ENCODE assay signal across 18 cellular contexts in genomic region chr17:7058831-7059447, GRCh38. TPM values are rescaled to one million over a fixed set of nuclear protein-coding genes. Genes with fewer than 3 reads are reported as not detected.
DNase-seq lines count a peak whose midpoint lies in the region; ATAC-seq and TF ChIP-seq lines count a peak whose summit lies in the region.
"Had no signal": no experiment of that assay in that cellular context is flagged by ENCODE, and none has a peak within 500 bp of the region (broad histone marks: within the 10 kb centered on the region; RNA-seq: fewer than 3 reads in every experiment).

No MANE protein-coding gene starts in this region.

- no peaks in the 10 kb centered on the region for H3K27me3 ChIP-seq in ACC112 (ENCODE audit: insufficient read depth, low read length)

- peaks cover 32% of the 10 kb centered on the region for H3K4me1 ChIP-seq in ACC112 (ENCODE audit: control insufficient read depth, insufficient read depth, low read length, unreplicated experiment)

- DNase-seq in LHCN-M2 (ENCODE audit: low read depth) (peak; percentile 58), choroid plexus epithelial cell (ENCODE audit: low read depth) (peak; percentile 70), kidney tubule cell (ENCODE audit: low spot score) (peak; percentile 28), NCI-H345 treated with DMSO at 0.1 percent for 48 hours (lab: John Stamatoyannopoulos, UW; ENCODE audit: unreplicated experiment) (no peak), superior temporal gyrus (ENCODE audit: extremely low spot score) (no peak)
- DNase-seq: activated CD8-positive, alpha-beta T cell treated with anti-CD3 and anti-CD28 coated beads for 36 hours; effector memory CD4-positive, alpha-beta T cell; hippocampal formation; left cardiac atrium; nucleus accumbens; OCI-M1; right cardiac atrium; stimulated activated naive CD4-positive, alpha-beta T cell treated with Interleukin-2 at 50 U/mL for 16 hours; trophoblast cell had no signal

- H3K4me3 ChIP-seq in ACC112 (ENCODE audit: low read depth, low read length) (no peak overlapping the region), choroid plexus epithelial cell (ENCODE audit: low read depth, low read length) (no peak overlapping the region)

- ATAC-seq in HG02840 (IDR thresholded peaks at IDR 0.05; ENCODE audit: low FRiP score, unreplicated experiment): no peak
- ATAC-seq in GM21515 (IDR thresholded peaks at IDR 0.05; ENCODE audit: unreplicated experiment): no peak
- ATAC-seq: activated CD8-positive, alpha-beta T cell treated with anti-CD3 and anti-CD28 coated beads for 36 hours; left cardiac atrium had no signal

- peak overlapping the region; percentile 39 for H3K27ac ChIP-seq in ACC112 (ENCODE audit: low read depth, low read length)

- TF ChIP-seq CTCF in choroid plexus epithelial cell (conservative IDR thresholded peaks at IDR 0.05; ENCODE audit: low read depth, low read length): no peak

- no peaks in the 10 kb centered on the region for H3K79me2 ChIP-seq in ACC112 (ENCODE audit: control insufficient read depth, insufficient read depth, low read length, unreplicated experiment)

- no peak overlapping the region for H2AFZ ChIP-seq in ACC112 (ENCODE audit: low read length, unreplicated experiment)

- H3K36me3 ChIP-seq in ACC112 (ENCODE audit: insufficient read depth, low read length): no peaks in the 10 kb centered on the region

RNA-seq across cellular contexts. Expression of gene SLC16A11, which starts 15.0 kb away (rescaled TPM):
- 0.11 TPM in 1 of 2 replicates, not detected in the other for total RNA-seq in LHCN-M2 (2014; rRNA removed)
- 0.12 TPM for polyA plus RNA-seq in LHCN-M2 (2012)
- total RNA-seq: fibroblast of villous mesenchyme had no signal

RNA-seq across cellular contexts. Expression of gene CLEC10A, which starts 21.1 kb away (rescaled TPM):
- total RNA-seq in LHCN-M2 (2014; rRNA removed): not detected in 2 replicates
- not detected for polyA plus RNA-seq in LHCN-M2 (2012)
- total RNA-seq: activated CD8-positive, alpha-beta T cell treated with anti-CD3 and anti-CD28 coated beads for 36 hours; fibroblast of villous mesenchyme had no signal

RNA-seq across cellular contexts. Expression of gene SLC16A13, which starts 23.1 kb away (rescaled TPM):
- total RNA-seq in LHCN-M2 (2014; rRNA removed): 0.63 TPM in 1 of 2 replicates, not detected in the other
- polyA plus RNA-seq in LHCN-M2 (2012): 2.8 TPM

RNA-seq across cellular contexts. Expression of gene BCL6B, which starts 36.1 kb away (rescaled TPM):
- total RNA-seq in LHCN-M2 (2014; rRNA removed): not detected in 2 replicates
- polyA plus RNA-seq in LHCN-M2 (2012): not detected
- total RNA-seq: fibroblast of villous mesenchyme had no signal

RNA-seq across cellular contexts. Expression of gene RNASEK, which starts 46.5 kb away (rescaled TPM):
- total RNA-seq in LHCN-M2 (2014; rRNA removed): 161 and 204 TPM in 2 replicates
- polyA plus RNA-seq in LHCN-M2 (2012): 619 TPM

Comparison
In these comparisons a context has a peak if more than half of its experiments do, and no peak if none do; other contexts are left out.
1. DNase-seq: peak in LHCN-M2 (single experiment), choroid plexus epithelial cell (single experiment) and kidney tubule cell (single experiment); none in NCI-H345 treated with DMSO at 0.1 percent for 48 hours (single experiment) and superior temporal gyrus (single experiment).